Comparison of ENCODE assay signal across 38 cellular contexts in genomic region chr7:51882412-51882811, GRCh38.
"Had no signal": no experiment of that assay in that cellular context is flagged by ENCODE, and none has a peak within 500 bp of the region (broad histone marks: within the 10 kb centered on the region; RNA-seq: fewer than 3 reads in every experiment).

No MANE protein-coding gene starts in this region.

- H3K4me3 ChIP-seq: adrenal gland, body of pancreas, breast epithelium had no signal

- H3K4me3 Mint-ChIP-seq: activated CD4-positive, alpha-beta memory T cell treated with anti-CD3 and anti-CD28 coated beads, Interleukin-2, amount 10 ng/mL, durations not matched to agents 7 days and 5 days; activated CD4-positive, alpha-beta T cell treated with anti-CD3 and anti-CD28 coated beads for 36 hours; activated CD4-positive, alpha-beta T cell treated with anti-CD3 and anti-CD28 coated beads, Interleukin-2, amount 10 ng/mL, durations not matched to agents 7 days and 5 days; activated CD8-positive, alpha-beta memory T cell treated with anti-CD3 and anti-CD28 coated beads, Interleukin-2, amount 10 ng/mL, durations not matched to agents 7 days and 5 days; activated CD8-positive, alpha-beta T cell treated with anti-CD3 and anti-CD28 coated beads, Interleukin-2, amount 10 ng/mL, durations not matched to agents 7 days and 5 days; activated naive CD4-positive, alpha-beta T cell treated with anti-CD3 and anti-CD28 coated beads for 36 hours; activated naive CD8-positive, alpha-beta T cell treated with anti-CD3 and anti-CD28 coated beads for 36 hours; activated T-cell treated with anti-CD3 and anti-CD28 coated beads, Interleukin-2, amount 50 U/mL, for 4 hours; activated T-cell treated with anti-CD3 and anti-CD28 coated beads, Interleukin-2, amount 50 U/mL, for 72 hours; activated T-helper 1 cell treated with anti-CD3 and anti-CD28 coated beads, Interleukin-12 subunit alpha, Interleukin-12 subunit beta, Interleukin-2, Interleukin-4 antibody, amounts not matched to agents 30 ng/mL and 10 ng/mL and 1 ng/mL, durations not matched to agents 14 hours and 24 hours and 36 hours; activated T-helper 17 cell treated with anti-CD3 and anti-CD28 coated beads, Interleukin-2, amount 50 U/mL, for 72 hours; T-helper 1 cell treated with Interleukin-12 subunit alpha and Interleukin-12 subunit beta and Interleukin-4 antibody, amounts not matched to agents 30 μg/mL and 1 μg/mL, for 36 hours; T-helper 2 cell treated with Interferon-gamma antibody and Interleukin-4, amounts not matched to agents 5 μg/mL and 100 μg/mL, for 36 hours had no signal

- H3K36me3 Mint-ChIP-seq: activated CD8-positive, alpha-beta memory T cell treated with anti-CD3 and anti-CD28 coated beads, Interleukin-2, amount 10 ng/mL, durations not matched to agents 7 days and 5 days; activated naive CD8-positive, alpha-beta T cell treated with anti-CD3 and anti-CD28 coated beads for 36 hours had no signal

- H3K27me3 ChIP-seq: adrenal gland, body of pancreas, brain microvascular endothelial cell, breast epithelium had no signal

- H3K9me3 ChIP-seq: adrenal gland, body of pancreas, breast epithelium had no signal

- FAIRE-seq: astrocyte, TTC549 had no signal

- H3K4me1 ChIP-seq: adrenal gland, body of pancreas, breast epithelium had no signal

- H3K27ac ChIP-seq: adrenal gland, body of pancreas, brain microvascular endothelial cell, breast epithelium, VCaP had no signal

- H3K27ac Mint-ChIP-seq: activated CD4-positive, alpha-beta memory T cell treated with anti-CD3 and anti-CD28 coated beads, Interleukin-2, amount 10 ng/mL, durations not matched to agents 7 days and 5 days; activated CD4-positive, alpha-beta T cell treated with anti-CD3 and anti-CD28 coated beads for 36 hours; activated CD4-positive, alpha-beta T cell treated with anti-CD3 and anti-CD28 coated beads, Interleukin-2, amount 10 ng/mL, durations not matched to agents 7 days and 5 days; activated CD8-positive, alpha-beta memory T cell treated with anti-CD3 and anti-CD28 coated beads, Interleukin-2, amount 10 ng/mL, durations not matched to agents 7 days and 5 days; activated CD8-positive, alpha-beta T cell treated with anti-CD3 and anti-CD28 coated beads, Interleukin-2, amount 10 ng/mL, durations not matched to agents 7 days and 5 days; activated naive CD4-positive, alpha-beta T cell treated with anti-CD3 and anti-CD28 coated beads for 36 hours; activated naive CD4-positive, alpha-beta T cell treated with anti-CD3 and anti-CD28 coated beads, Interleukin-2, amount 50 U/mL, for 72 hours; activated naive CD8-positive, alpha-beta T cell treated with anti-CD3 and anti-CD28 coated beads for 36 hours; activated T-cell treated with anti-CD3 and anti-CD28 coated beads, Interleukin-2, amount 50 U/mL, for 72 hours; activated T-helper 1 cell treated with anti-CD3 and anti-CD28 coated beads, Interleukin-12 subunit alpha, Interleukin-12 subunit beta, Interleukin-2, Interleukin-4 antibody, amounts not matched to agents 30 ng/mL and 10 ng/mL and 1 ng/mL, durations not matched to agents 14 hours and 24 hours and 36 hours; activated T-helper 17 cell treated with anti-CD3 and anti-CD28 coated beads, Interleukin-2, amount 50 U/mL, for 72 hours; T-helper 1 cell treated with Interleukin-12 subunit alpha and Interleukin-12 subunit beta and Interleukin-4 antibody, amounts not matched to agents 30 μg/mL and 1 μg/mL, for 36 hours; T-helper 2 cell treated with Interferon-gamma antibody and Interleukin-4, amounts not matched to agents 5 μg/mL and 100 μg/mL, for 36 hours had no signal

- H3K27me3 Mint-ChIP-seq: activated CD4-positive, alpha-beta memory T cell treated with anti-CD3 and anti-CD28 coated beads, Interleukin-2, amount 10 ng/mL, durations not matched to agents 7 days and 5 days; activated CD4-positive, alpha-beta T cell treated with anti-CD3 and anti-CD28 coated beads for 36 hours; activated CD4-positive, alpha-beta T cell treated with anti-CD3 and anti-CD28 coated beads, Interleukin-2, amount 10 ng/mL, durations not matched to agents 7 days and 5 days; activated CD8-positive, alpha-beta memory T cell treated with anti-CD3 and anti-CD28 coated beads, Interleukin-2, amount 10 ng/mL, durations not matched to agents 7 days and 5 days; activated naive CD8-positive, alpha-beta T cell treated with anti-CD3 and anti-CD28 coated beads for 36 hours; activated T-helper 17 cell treated with anti-CD3 and anti-CD28 coated beads, Interleukin-2, amount 50 U/mL, for 72 hours had no signal

- DNase-seq: activated CD4-positive, alpha-beta memory T cell treated with anti-CD3 and anti-CD28 coated beads, Interleukin-2, amount 10 ng/mL, durations not matched to agents 7 days and 5 days; activated CD4-positive, alpha-beta T cell treated with anti-CD3 and anti-CD28 coated beads for 1 hour; activated CD4-positive, alpha-beta T cell treated with anti-CD3 and anti-CD28 coated beads for 36 hours; activated CD4-positive, alpha-beta T cell treated with anti-CD3 and anti-CD28 coated beads for 48 hours; activated CD4-positive, alpha-beta T cell treated with anti-CD3 and anti-CD28 coated beads, Interleukin-2, amount 10 ng/mL, durations not matched to agents 7 days and 5 days; activated CD4-positive, alpha-beta T cell treated with anti-CD3 and anti-CD28 coated beads, Interleukin-2, amount 50 U/mL, for 48 hours; activated CD4-positive, CD25-positive, alpha-beta regulatory T cell; activated CD8-positive, alpha-beta memory T cell treated with anti-CD3 and anti-CD28 coated beads for 24 hours; activated CD8-positive, alpha-beta memory T cell treated with anti-CD3 and anti-CD28 coated beads, Interleukin-2, amount 10 ng/mL, durations not matched to agents 7 days and 5 days; activated CD8-positive, alpha-beta memory T cell treated with anti-CD3 and anti-CD28 coated beads, Interleukin-2, amount 50 U/mL, for 48 hours; activated CD8-positive, alpha-beta T cell treated with anti-CD3 and anti-CD28 coated beads, Interleukin-2, amount 10 ng/mL, durations not matched to agents 7 days and 5 days; activated effector memory CD4-positive, alpha-beta T cell treated with anti-CD3 and anti-CD28 coated beads, Interleukin-2, amount 50 U/mL, for 16 hours; activated gamma-delta T cell treated with Interleukin-2 at 50 U/mL for 16 hours; activated naive CD4-positive, alpha-beta T cell; activated naive CD4-positive, alpha-beta T cell treated with anti-CD3 and anti-CD28 coated beads for 36 hours; activated naive CD4-positive, alpha-beta T cell treated with anti-CD3 and anti-CD28 coated beads, Interleukin-2, amount 50 U/mL, for 16 hours; activated naive CD8-positive, alpha-beta T cell treated with anti-CD3 and anti-CD28 coated beads for 36 hours; activated T-cell treated with anti-CD3 and anti-CD28 coated beads, Interleukin-2, amount 50 U/mL, for 4 hours; activated T-cell treated with anti-CD3 and anti-CD28 coated beads, Interleukin-2, amount 50 U/mL, for 72 hours; adrenal gland; amniotic stem cell; aorta; body of pancreas; brain microvascular endothelial cell; central memory CD4-positive, alpha-beta T cell; T-helper 1 cell; T-helper 2 cell; T-helper 9 cell had no signal

- H3K36me3 ChIP-seq: adrenal gland, brain microvascular endothelial cell, breast epithelium had no signal

- H3K9me3 Mint-ChIP-seq: activated naive CD4-positive, alpha-beta T cell treated with anti-CD3 and anti-CD28 coated beads for 36 hours had no signal

- H3K4me1 Mint-ChIP-seq: activated CD4-positive, alpha-beta memory T cell treated with anti-CD3 and anti-CD28 coated beads, Interleukin-2, amount 10 ng/mL, durations not matched to agents 7 days and 5 days; activated CD4-positive, alpha-beta T cell treated with anti-CD3 and anti-CD28 coated beads for 36 hours; activated CD4-positive, alpha-beta T cell treated with anti-CD3 and anti-CD28 coated beads, Interleukin-2, amount 10 ng/mL, durations not matched to agents 7 days and 5 days; activated CD8-positive, alpha-beta memory T cell treated with anti-CD3 and anti-CD28 coated beads, Interleukin-2, amount 10 ng/mL, durations not matched to agents 7 days and 5 days; activated naive CD8-positive, alpha-beta T cell treated with anti-CD3 and anti-CD28 coated beads for 36 hours; activated T-helper 17 cell treated with anti-CD3 and anti-CD28 coated beads, Interleukin-2, amount 50 U/mL, for 72 hours had no signal

- ATAC-seq: activated CD4-positive, alpha-beta T cell treated with anti-CD3 and anti-CD28 coated beads for 36 hours; activated CD4-positive, CD25-positive, alpha-beta regulatory T cell treated with anti-CD3 and anti-CD28 coated beads, Interleukin-2, amount 50 U/mL, for 24 hours; activated CD8-positive, alpha-beta memory T cell treated with anti-CD3 and anti-CD28 coated beads, Interleukin-2, amount 10 ng/mL, durations not matched to agents 7 days and 5 days; activated CD8-positive, alpha-beta T cell treated with anti-CD3 and anti-CD28 coated beads, Interleukin-2, amount 10 ng/mL, durations not matched to agents 7 days and 5 days; activated naive CD4-positive, alpha-beta T cell treated with anti-CD3 and anti-CD28 coated beads, Interleukin-2, amount 50 U/mL, for 72 hours; activated T-cell treated with anti-CD3 and anti-CD28 coated beads, Interleukin-2, amount 50 U/mL, for 4 hours; activated T-cell treated with anti-CD3 and anti-CD28 coated beads, Interleukin-2, amount 50 U/mL, for 72 hours; activated T-helper 17 cell treated with anti-CD3 and anti-CD28 coated beads, Interleukin-2, amount 50 U/mL, for 72 hours; body of pancreas had no signal
